Comparison of ENCODE assay signal across 1 cellular context in the genomic region with DNA sequence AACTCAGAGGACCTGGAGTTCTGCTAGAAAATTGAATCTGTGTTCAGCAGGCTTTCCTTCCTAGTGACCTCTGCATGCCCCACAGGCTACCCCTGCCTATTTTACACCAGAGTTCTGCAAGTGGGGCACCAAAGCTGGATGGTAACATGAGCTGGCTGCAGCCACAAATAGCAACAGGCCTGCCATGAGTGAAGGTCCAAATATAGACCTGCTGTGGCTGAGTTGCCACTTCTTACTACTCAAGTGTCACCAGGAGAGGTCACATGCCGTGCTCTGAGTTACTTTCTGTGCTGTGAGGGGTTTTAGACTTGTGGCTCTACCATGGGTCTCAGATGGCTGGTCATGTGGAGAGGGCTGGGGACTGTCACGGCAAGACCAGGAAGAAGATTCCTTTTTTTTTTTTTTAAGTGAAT.
TF ChIP-seq lines count a peak whose summit lies in the region.

Gene FSD2, minus strand, starts transcription at position 76 of the 413 bp plus-strand sequence. CDS start 18,679 bp downstream, outside the sequence.

TF ChIP-seq in SK-N-SH treated with all-trans-retinoic acid at 6 μM for 48 hours, 23 proteins besides CTCF, POLR2A, EP300 and RAD21 (continued from another document):
- TF ChIP-seq CREB5 (CRISPR knock-in tag; IDR thresholded peaks at IDR 0.05; ENCODE audit: low read depth) (no peak), TCF4 (CRISPR knock-in tag; IDR thresholded peaks at IDR 0.05; ENCODE audit: borderline replicate concordance) (no peak), BACH2 (CRISPR knock-in tag; IDR thresholded peaks at IDR 0.05; ENCODE audit: borderline replicate concordance) (no peak), ISL1 (CRISPR knock-in tag; IDR thresholded peaks at IDR 0.05) (no peak), ZNF565 (CRISPR knock-in tag; conservative IDR thresholded peaks at IDR 0.05; ENCODE audit: low read depth) (no peak), GLIS3 (CRISPR knock-in tag; IDR thresholded peaks at IDR 0.05) (no peak), PPARA (CRISPR knock-in tag; IDR thresholded peaks at IDR 0.05; ENCODE audit: borderline replicate concordance) (no peak), SNAI2 (CRISPR knock-in tag; IDR thresholded peaks at IDR 0.05) (no peak), TOX (CRISPR knock-in tag; IDR thresholded peaks at IDR 0.05; ENCODE audit: borderline replicate concordance) (no peak), RARB (CRISPR knock-in tag; IDR thresholded peaks at IDR 0.05) (no peak)
TF ChIP-seq in SK-N-SH treated with all-trans-retinoic acid at 6 μM for 48 hours: peak in this region for 0.
